In the genomic region with DNA sequence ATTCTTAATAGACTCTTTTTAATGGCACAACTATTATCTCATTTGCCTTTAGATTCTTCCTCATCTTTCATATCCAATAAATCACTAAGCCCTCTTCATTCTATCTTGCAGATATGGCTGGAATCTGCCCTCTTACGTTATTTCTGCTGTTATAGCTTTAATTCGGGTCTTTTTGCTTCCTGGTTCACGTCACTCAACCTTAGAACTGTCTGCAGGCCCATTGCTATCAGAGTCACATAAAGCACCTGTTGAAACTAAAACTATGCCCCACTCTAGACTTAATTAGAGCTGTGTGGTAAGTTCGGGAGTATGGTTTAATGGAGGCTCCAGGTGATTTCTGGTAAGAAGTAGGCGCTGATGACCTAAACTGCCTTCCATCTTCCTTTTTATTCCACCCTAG, we compare ENCODE assay signal across 8 cellular contexts. TPM values are rescaled to one million over a fixed set of nuclear protein-coding genes. Genes with fewer than 3 reads are reported as not detected.
DNase-seq lines count a peak whose midpoint lies in the region; ATAC-seq, FAIRE-seq and TF ChIP-seq lines count a peak whose summit lies in the region.

No MANE protein-coding gene starts in this region.

- peaks cover 8 to 21% (median 14%) of the 10 kb centered on the region in 4 donors for H3K4me1 ChIP-seq in transverse colon

- H3K9me3 Mint-ChIP-seq in activated naive CD4-positive, alpha-beta T cell treated with anti-CD3 and anti-CD28 coated beads for 36 hours, result no peaks in the 10 kb centered on the region
- no peaks in the 10 kb centered on the region for H3K9me3 Mint-ChIP-seq in activated B cell treated with CpG ODN at 0.5 μM for 24 hours

- no peak for FAIRE-seq in frontal cortex (lab: Jason Lieb, UNC)

- TF ChIP-seq POLR2A in transverse colon (IDR thresholded peaks at IDR 0.05), result no peak
- TF ChIP-seq POLR2A in lower leg skin (IDR thresholded peaks at IDR 0.05), result no peak

- H3K36me3 ChIP-seq in kidney epithelial cell (ENCODE audit: control insufficient read depth, insufficient read depth, low read length) (no peaks in the 10 kb centered on the region), transverse colon (no peaks in the 10 kb centered on the region)

- peaks cover 40% of the 10 kb centered on the region for H3K4me1 Mint-ChIP-seq in activated naive CD4-positive, alpha-beta T cell treated with anti-CD3 and anti-CD28 coated beads for 36 hours (ENCODE audit: low read depth)
- H3K4me1 Mint-ChIP-seq in activated B cell treated with CpG ODN at 0.5 μM for 24 hours, result peaks cover 78% of the 10 kb centered on the region

- TF ChIP-seq EP300 in transverse colon (IDR thresholded peaks at IDR 0.05; ENCODE audit: low read depth), result no peak

- POLR2A ChIA-PET in activated B cell treated with CpG ODN at 0.5 μM for 24 hours (lab: Charles Lee), result interaction anchor here (0.7 to 3.5 kb wide), 8 partner anchors 7 to 349 kb away, joined by 3 to 57 read pairs (median 3); no protein-coding TSS in a partner anchor

- ATAC-seq in activated B cell treated with CpG ODN at 0.5 μM for 24 hours (ENCODE audit: low read depth) (no peak), HG02840 (IDR thresholded peaks at IDR 0.05; ENCODE audit: low FRiP score, unreplicated experiment) (no peak)

- peak overlapping the region; percentile 76 to 87 (median 81) for H3K27ac ChIP-seq in transverse colon

- CTCF ChIA-PET in activated naive CD4-positive, alpha-beta T cell treated with anti-CD3 and anti-CD28 coated beads for 36 hours (lab: Charles Lee), result interaction anchor here (1.0 to 1.2 kb wide), 2 partner anchors 24 to 183 kb away, joined by 3 read pairs; no protein-coding TSS in a partner anchor
- CTCF ChIA-PET in activated B cell treated with CpG ODN at 0.5 μM for 24 hours (lab: Charles Lee), result interaction anchor here (0.5 to 2.7 kb wide), 4 partner anchors 9 to 349 kb away, joined by 3 to 7 read pairs (median 4); no protein-coding TSS in a partner anchor

- in situ Hi-C loops in transverse colon (cut with MboI; ENCODE audit: low pct_ligation_motif_present in 1 of 4, low pct_unique_long_range_greater_than_20kb in 1 of 4, low sequenced_read_pairs in 3 of 4), result no loop called here

- WGBS in transverse colon (ENCODE audit: low coverage in 1 of 2), 2 donors, result 36 to 38% methylated on average over 4 to 5 of the region's 5 CpGs
- WGBS in lower leg skin, 2 donors, result 66 to 67% methylated on average over 5 of the region's 5 CpGs

- H3K27me3 ChIP-seq in kidney epithelial cell (ENCODE audit: control insufficient read depth, insufficient read depth, low read length) (no peaks in the 10 kb centered on the region), transverse colon (no peaks in the 10 kb centered on the region)

- H3K36me3 Mint-ChIP-seq in activated naive CD4-positive, alpha-beta T cell treated with anti-CD3 and anti-CD28 coated beads for 36 hours (ENCODE audit: low read depth), result no peaks in the 10 kb centered on the region
- peaks cover 26% of the 10 kb centered on the region for H3K36me3 Mint-ChIP-seq in activated B cell treated with CpG ODN at 0.5 μM for 24 hours (ENCODE audit: low read depth)

- H3K4me3 ChIP-seq in kidney epithelial cell (ENCODE audit: low read depth, low read length), result peak overlapping the region; percentile 67
- peak overlapping the region in 3 of 4 donors; percentile 51 to 74 (median 62) for H3K4me3 ChIP-seq in transverse colon
- H3K4me3 ChIP-seq in lower leg skin (ENCODE audit: low read depth, poor library complexity, severe bottlenecking), result no peak overlapping the region

- intact Hi-C loops in activated naive CD4-positive, alpha-beta T cell treated with anti-CD3 and anti-CD28 coated beads for 36 hours (cut with micrococcal nuclease), result no loop called here
- intact Hi-C loops in activated B cell treated with CpG ODN at 0.5 μM for 24 hours (cut with micrococcal nuclease) (no loop called here), transverse colon (cut with DNase I; ENCODE audit: low total_unique reads) (no loop called here), lower leg skin (cut with DNase I; ENCODE audit: low total_unique reads) (no loop called here)

- no peaks in the 10 kb centered on the region for H3K9me3 ChIP-seq in transverse colon

- peak overlapping the region; percentile 34 for H3K27ac Mint-ChIP-seq in activated naive CD4-positive, alpha-beta T cell treated with anti-CD3 and anti-CD28 coated beads for 36 hours
- peak overlapping the region; percentile 96 for H3K27ac Mint-ChIP-seq in activated B cell treated with CpG ODN at 0.5 μM for 24 hours

- no peak for DNase-seq in activated naive CD4-positive, alpha-beta T cell treated with anti-CD3 and anti-CD28 coated beads for 36 hours
- no peak for DNase-seq in activated naive CD4-positive, alpha-beta T cell treated with anti-CD3 and anti-CD28 coated beads, Interleukin-2, amount 50 U/mL, for 16 hours
- no peak for DNase-seq in activated B cell treated with CpG ODN at 0.5 μM for 24 hours
- no peak for DNase-seq in kidney epithelial cell (ENCODE audit: low read depth)
- no peak for DNase-seq in transverse colon
- DNase-seq in lower leg skin (ENCODE audit: low spot score in 2 of 2), result no peak
- no peak for DNase-seq in frontal cortex (ENCODE audit: low spot score in 2 of 2)

- H3K4me3 Mint-ChIP-seq in activated naive CD4-positive, alpha-beta T cell treated with anti-CD3 and anti-CD28 coated beads for 36 hours, result peak overlapping the region; percentile 98
- peak overlapping the region; percentile 93 for H3K4me3 Mint-ChIP-seq in activated B cell treated with CpG ODN at 0.5 μM for 24 hours

- no peaks in the 10 kb centered on the region for H3K27me3 Mint-ChIP-seq in activated naive CD4-positive, alpha-beta T cell treated with anti-CD3 and anti-CD28 coated beads for 36 hours (ENCODE audit: low read depth)
- no peaks in the 10 kb centered on the region for H3K27me3 Mint-ChIP-seq in activated B cell treated with CpG ODN at 0.5 μM for 24 hours

- TF ChIP-seq CTCF in activated B cell treated with CpG ODN at 0.5 μM for 24 hours (IDR thresholded peaks at IDR 0.05) (no peak), kidney epithelial cell (IDR thresholded peaks at IDR 0.05; ENCODE audit: insufficient read depth, low read length, poor library complexity, severe bottlenecking) (no peak), transverse colon (IDR thresholded peaks at IDR 0.05) (no peak), lower leg skin (IDR thresholded peaks at IDR 0.05) (no peak)

RNA-seq across cellular contexts. Expression of gene QRSL1, which starts 1.0 kb away (rescaled TPM):
- total RNA-seq in activated naive CD4-positive, alpha-beta T cell treated with anti-CD3 and anti-CD28 coated beads for 36 hours, result 10 to 100 TPM; 19.6 to 21.6 TPM
- total RNA-seq in activated B cell treated with CpG ODN at 0.5 μM for 24 hours (28.4 and 31.1 TPM in 2 replicates), kidney epithelial cell (18.4 and 19.6 TPM in 2 replicates), transverse colon (10 to 100 TPM in 3 of 4 donors, 1 to 10 TPM in 1; 2.4 to 17.3 (median 12.6) TPM), lower leg skin (1 to 10 TPM; 5.3 to 8.0 (median 6.2) TPM), frontal cortex (17.5 TPM)

RNA-seq across cellular contexts. Expression of gene RTN4IP1, which starts 1.1 kb away (rescaled TPM):
- 1 to 10 TPM; 5.5 to 6.0 TPM for total RNA-seq in activated naive CD4-positive, alpha-beta T cell treated with anti-CD3 and anti-CD28 coated beads for 36 hours
- 9.9 and 11.2 TPM in 2 replicates for total RNA-seq in activated B cell treated with CpG ODN at 0.5 μM for 24 hours
- total RNA-seq in kidney epithelial cell, result 6.8 and 8.2 TPM in 2 replicates
- 10 to 100 TPM in 3 of 4 donors, 1 to 10 TPM in 1; 9.1 to 19.1 (median 13.1) TPM for total RNA-seq in transverse colon
- 1 to 10 TPM in 3 of 4 donors, under 1 TPM in 1; 0.80 to 4.1 (median 2.5) TPM for total RNA-seq in lower leg skin
- 11.4 TPM for total RNA-seq in frontal cortex
